29 cellular contexts compared by ENCODE assay signal in the genomic region with DNA sequence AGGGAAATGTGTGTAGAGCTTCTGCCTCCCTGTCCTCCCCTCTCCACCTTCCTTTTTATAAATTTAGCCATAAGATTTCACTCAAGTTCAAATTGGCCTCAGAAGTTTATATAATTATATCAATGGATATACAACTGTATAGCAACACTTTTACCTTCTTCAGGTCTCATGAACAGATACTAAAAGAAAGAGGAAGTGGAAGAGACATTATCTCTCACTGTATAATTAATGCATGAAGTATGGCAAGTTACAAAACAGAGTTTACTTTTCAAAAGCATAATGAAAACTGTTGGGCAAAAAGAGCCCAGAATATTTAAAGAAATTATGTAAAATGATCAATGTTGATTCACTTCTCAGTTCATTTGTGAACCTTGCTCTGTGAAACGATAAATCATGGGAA.
DNase-seq lines count a peak whose midpoint lies in the region; ATAC-seq, FAIRE-seq and TF ChIP-seq lines count a peak whose summit lies in the region.
"Had no signal": no experiment of that assay in that cellular context is flagged by ENCODE, and none has a peak within 500 bp of the region (broad histone marks: within the 10 kb centered on the region; RNA-seq: fewer than 3 reads in every experiment).

No MANE protein-coding gene starts in this region.

- H3K36me3 Mint-ChIP-seq in endodermal cell (ENCODE audit: low read depth), result no peaks in the 10 kb centered on the region
- H3K36me3 Mint-ChIP-seq: CD4-positive, CD25-positive, alpha-beta regulatory T cell had no signal

- H3K27ac Mint-ChIP-seq in endodermal cell, result no peak overlapping the region
- H3K27ac Mint-ChIP-seq: CD4-positive, CD25-positive, alpha-beta regulatory T cell; T-helper 17 cell had no signal

- in situ Hi-C loops in GM12878 (cut with MboI), result no loop called here

- peak; percentile 51 for ATAC-seq in HG03565 (IDR thresholded peaks at IDR 0.05; ENCODE audit: unreplicated experiment)
- ATAC-seq in GM12878, result peak; percentile 60; the same call in 2 of the 3 replicates
- ATAC-seq in HG02870 (IDR thresholded peaks at IDR 0.05; ENCODE audit: unreplicated experiment), result no peak
- no peak for ATAC-seq in HG03571 (IDR thresholded peaks at IDR 0.05; ENCODE audit: unreplicated experiment)
- ATAC-seq: T-helper 17 cell had no signal

- SMC1A ChIA-PET in GM12878 (lab: Charles Lee; ENCODE audit: uncharacterized antibody, unreplicated experiment), result interaction anchor here (1.0 kb wide), 1 partner anchor 26 kb away, joined by 3 read pairs; no protein-coding TSS in a partner anchor

- no peaks in the 10 kb centered on the region for H3K9me3 Mint-ChIP-seq in endodermal cell
- H3K9me3 Mint-ChIP-seq: CD4-positive, CD25-positive, alpha-beta regulatory T cell had no signal

- intact Hi-C loops in GM12878 (cut with micrococcal nuclease; ENCODE audit: unreplicated experiment), result no loop called here
- intact Hi-C loops in breast epithelium (cut with DNase I; ENCODE audit: low total_unique reads), result no loop called here

- CTCF ChIA-PET in GM12878 (lab: Yijun Ruan, JAX), result no interaction called here

- no peak for TF ChIP-seq CTCF in GM12878 (IDR thresholded peaks at IDR 0.05 in 2 of 3, conservative IDR thresholded peaks at IDR 0.05 in 1 of 3; ENCODE audit: control insufficient read depth in 2 of 3, extremely low read depth in 1 of 3, insufficient read depth in 1 of 3, low read depth in 3 of 3, low read length in 3 of 3)
- TF ChIP-seq CTCF in breast epithelium (IDR thresholded peaks at IDR 0.05), result no peak
- TF ChIP-seq CTCF in endodermal cell (conservative IDR thresholded peaks at IDR 0.05), result no peak

- H3K9me3 ChIP-seq in GM12878 (replicated peaks; ENCODE audit: control insufficient read depth, insufficient read depth, low read length) (no peaks in the 10 kb centered on the region), breast epithelium (no peaks in the 10 kb centered on the region), endodermal cell (ENCODE audit: control insufficient read depth, low read length) (no peaks in the 10 kb centered on the region)
- H3K9me3 ChIP-seq: BLaER1, Peyer's patch, SK-N-SH had no signal

- H2AFZ ChIP-seq in GM12878 (ENCODE audit: control insufficient read depth, low read depth, low read length), result no peak overlapping the region

- no peak overlapping the region for H3K4me3 Mint-ChIP-seq in endodermal cell
- H3K4me3 Mint-ChIP-seq: CD4-positive, CD25-positive, alpha-beta regulatory T cell; T-helper 17 cell had no signal

- no peak overlapping the region for H3K27ac ChIP-seq in GM12878 (ENCODE audit: control insufficient read depth, insufficient read depth)
- no peak overlapping the region for H3K27ac ChIP-seq in breast epithelium
- H3K27ac ChIP-seq in endodermal cell (ENCODE audit: low read depth, low read length), result no peak overlapping the region
- H3K27ac ChIP-seq: BLaER1, Peyer's patch had no signal

- no peak for TF ChIP-seq POLR2A in GM12891 (IDR thresholded peaks at IDR 0.05; ENCODE audit: low read depth, low read length)
- no peak for TF ChIP-seq POLR2A in GM12878 (IDR thresholded peaks at IDR 0.05; ENCODE audit: low read depth, low read length)
- TF ChIP-seq POLR2A in breast epithelium (IDR thresholded peaks at IDR 0.05), result no peak

- no peaks in the 10 kb centered on the region for H3K4me1 Mint-ChIP-seq in endodermal cell
- H3K4me1 Mint-ChIP-seq: CD4-positive, CD25-positive, alpha-beta regulatory T cell; T-helper 17 cell had no signal

- DNase-seq in GM12891 (ENCODE audit: insufficient read length, low spot score), result no peak
- peak; percentile 50 for DNase-seq in OCI-M1 (lab: John Stamatoyannopoulos, UW)
- DNase-seq in GM12878 (ENCODE audit: low read depth, low spot score), result no peak
- DNase-seq in breast epithelium (ENCODE audit: low spot score in 2 of 2), result no peak
- no peak for DNase-seq in endodermal cell
- DNase-seq: CD4-positive, CD25-positive, alpha-beta regulatory T cell; DMS53; HCEC 1CT; KBM-7; MM.1S; NCI-H1105; NCI-H1436 treated with DMSO at 0.1 percent for 48 hours; NCI-H1930; NCI-H2107; NCI-H446; NCI-H524 treated with DMSO at 0.1 percent for 48 hours; NCI-H774; Peyer's patch; SHP77 treated with DMSO at 0.1 percent for 48 hours; SK-N-SH; T-helper 17 cell had no signal

- H3K4me2 ChIP-seq in GM12878 (ENCODE audit: control insufficient read depth, insufficient read depth), result no peak overlapping the region
- H3K4me2 ChIP-seq: BLaER1, SK-N-SH had no signal

- POLR2A ChIA-PET in GM12878 (lab: Charles Lee), result no interaction called here

- RAD21 ChIA-PET in GM12878 (lab: Charles Lee; ENCODE audit: unreplicated experiment), result no interaction called here

- FAIRE-seq in GM12891 (lab: Jason Lieb, UNC) (no peak), GM12878 (lab: Jason Lieb, UNC) (no peak)
- FAIRE-seq: A204.1, GM19239, H1, HTR-8/SVneo had no signal

- no TSS peak for BruUV-seq in GM12878 (replicated peaks; lab: Mats Ljungman, UMichigan)

- H3K36me3 ChIP-seq in GM12878 (ENCODE audit: control insufficient read depth in 2 of 2, insufficient read depth in 2 of 2, low read length in 1 of 2), result no peaks in the 10 kb centered on the region
- no peaks in the 10 kb centered on the region for H3K36me3 ChIP-seq in breast epithelium
- H3K36me3 ChIP-seq in endodermal cell (ENCODE audit: control insufficient read depth, insufficient read depth, low read length), result no peaks in the 10 kb centered on the region
- H3K36me3 ChIP-seq: BLaER1, Peyer's patch had no signal

- no peak for TF ChIP-seq RAD21 in GM12878 (IDR thresholded peaks at IDR 0.05; ENCODE audit: insufficient read depth, low read depth, low read length)

- TF ChIP-seq EP300 in GM12878 (IDR thresholded peaks at IDR 0.05; ENCODE audit: borderline replicate concordance in 1 of 2, control insufficient read depth in 1 of 2, low read depth in 2 of 2, low read length in 2 of 2), result no peak

- H4K20me1 ChIP-seq in GM12878 (ENCODE audit: control insufficient read depth, insufficient read depth), result no peaks in the 10 kb centered on the region
- H4K20me1 ChIP-seq: BLaER1 had no signal

- H3K79me2 ChIP-seq in GM12878 (ENCODE audit: control insufficient read depth, insufficient read depth, low read length), result no peaks in the 10 kb centered on the region

- WGBS in GM12878 (ENCODE audit: insufficient coverage, insufficient replicate concordance, low lambda C conversion rate, missing lambda C conversion rate), result 0% methylated on average over 1 of the region's 1 CpG
- 85% methylated on average over 1 of the region's 1 CpG; no CpG with 5 or more reads in 1 of the 2 experiments for WGBS in endodermal cell (ENCODE audit: insufficient coverage in 1 of 2, insufficient read length in 1 of 2), 2 experiments

- H3K4me3 ChIP-seq in GM12878 (no peak overlapping the region), breast epithelium (no peak overlapping the region), endodermal cell (ENCODE audit: low read length) (no peak overlapping the region)
- H3K4me3 ChIP-seq: BLaER1, Peyer's patch had no signal

- H3K27me3 ChIP-seq in GM12878 (replicated peaks in 1 of 2; ENCODE audit: control insufficient read depth in 2 of 2, insufficient read depth in 2 of 2, low read length in 1 of 2) (no peaks in the 10 kb centered on the region), breast epithelium (no peaks in the 10 kb centered on the region), endodermal cell (ENCODE audit: control insufficient read depth, insufficient read depth, low read length, poor library complexity, severe bottlenecking) (no peaks in the 10 kb centered on the region)
- H3K27me3 ChIP-seq: BLaER1, Peyer's patch had no signal

- H3K4me1 ChIP-seq in GM12878 (ENCODE audit: control insufficient read depth, insufficient read depth, low read length), result no peaks in the 10 kb centered on the region
- H3K4me1 ChIP-seq in breast epithelium, result no peaks in the 10 kb centered on the region
- H3K4me1 ChIP-seq in endodermal cell (ENCODE audit: control insufficient read depth, insufficient read depth, low read length), result no peaks in the 10 kb centered on the region
- H3K4me1 ChIP-seq: BLaER1, Peyer's patch had no signal

- H3K27me3 Mint-ChIP-seq in endodermal cell (ENCODE audit: insufficient read depth), result no peaks in the 10 kb centered on the region
- H3K27me3 Mint-ChIP-seq: CD4-positive, CD25-positive, alpha-beta regulatory T cell; T-helper 17 cell had no signal

- H3K9ac ChIP-seq in GM12878 (ENCODE audit: control insufficient read depth, insufficient read depth, low read length), result no peak overlapping the region
- H3K9ac ChIP-seq in endodermal cell (ENCODE audit: extremely low read depth, low read length, poor library complexity, severe bottlenecking), result no peak overlapping the region
- H3K9ac ChIP-seq: BLaER1, SK-N-SH had no signal

TF ChIP-seq in GM12891, 5 proteins besides CTCF, POLR2A, EP300 and RAD21:
- TF ChIP-seq PAX5 (IDR thresholded peaks at IDR 0.05; ENCODE audit: insufficient read depth, low read length, severe bottlenecking), result no peak
- no peak for TF ChIP-seq POLR2AphosphoS5 (IDR thresholded peaks at IDR 0.05; ENCODE audit: low read depth, low read length)
- TF ChIP-seq POU2F2 (IDR thresholded peaks at IDR 0.05; ENCODE audit: low read depth, low read length), result no peak
- TF ChIP-seq TAF1 (IDR thresholded peaks at IDR 0.05; ENCODE audit: low read depth, low read length), result no peak
- TF ChIP-seq SPI1 (IDR thresholded peaks at IDR 0.05; ENCODE audit: low read depth, low read length), result peak; percentile 80

TF ChIP-seq in GM12878, 131 proteins besides CTCF, POLR2A, EP300 and RAD21:
- TF ChIP-seq RUNX3 (IDR thresholded peaks at IDR 0.05; ENCODE audit: low read length) (no peak), CBX3 (IDR thresholded peaks at IDR 0.05; ENCODE audit: borderline replicate concordance, low read depth) (no peak), SUPT20H (IDR thresholded peaks at IDR 0.05; ENCODE audit: borderline replicate concordance, control insufficient read depth, low read depth, low read length) (no peak), BRCA1 (IDR thresholded peaks at IDR 0.05; ENCODE audit: low read depth, low read length) (no peak), SPI1 (IDR thresholded peaks at IDR 0.05; ENCODE audit: borderline replicate concordance, insufficient read depth, low read depth, low read length) (peak; percentile 88), MEF2A (IDR thresholded peaks at IDR 0.05; ENCODE audit: insufficient read depth, low read depth, low read length) (no peak)
- TF ChIP-seq, protein P1, sequence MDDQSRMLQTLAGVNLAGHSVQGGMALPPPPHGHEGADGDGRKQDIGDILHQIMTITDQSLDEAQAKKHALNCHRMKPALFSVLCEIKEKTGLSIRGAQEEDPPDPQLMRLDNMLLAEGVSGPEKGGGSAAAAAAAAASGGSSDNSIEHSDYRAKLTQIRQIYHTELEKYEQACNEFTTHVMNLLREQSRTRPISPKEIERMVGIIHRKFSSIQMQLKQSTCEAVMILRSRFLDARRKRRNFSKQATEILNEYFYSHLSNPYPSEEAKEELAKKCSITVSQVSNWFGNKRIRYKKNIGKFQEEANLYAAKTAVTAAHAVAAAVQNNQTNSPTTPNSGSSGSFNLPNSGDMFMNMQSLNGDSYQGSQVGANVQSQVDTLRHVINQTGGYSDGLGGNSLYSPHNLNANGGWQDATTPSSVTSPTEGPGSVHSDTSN (IDR thresholded peaks at IDR 0.05; ENCODE audit: insufficient replicate concordance, low read depth, low read length), result no peak
TF ChIP-seq in GM12878: peak in this region for 1.

Comparison
In these comparisons a context has a peak if more than half of its experiments do, and no peak if none do; other contexts are left out.
1. ATAC-seq: peak in HG03565 (single experiment) and GM12878 (single experiment); none in HG02870 (single experiment) and HG03571 (single experiment).